In the genomic region with DNA sequence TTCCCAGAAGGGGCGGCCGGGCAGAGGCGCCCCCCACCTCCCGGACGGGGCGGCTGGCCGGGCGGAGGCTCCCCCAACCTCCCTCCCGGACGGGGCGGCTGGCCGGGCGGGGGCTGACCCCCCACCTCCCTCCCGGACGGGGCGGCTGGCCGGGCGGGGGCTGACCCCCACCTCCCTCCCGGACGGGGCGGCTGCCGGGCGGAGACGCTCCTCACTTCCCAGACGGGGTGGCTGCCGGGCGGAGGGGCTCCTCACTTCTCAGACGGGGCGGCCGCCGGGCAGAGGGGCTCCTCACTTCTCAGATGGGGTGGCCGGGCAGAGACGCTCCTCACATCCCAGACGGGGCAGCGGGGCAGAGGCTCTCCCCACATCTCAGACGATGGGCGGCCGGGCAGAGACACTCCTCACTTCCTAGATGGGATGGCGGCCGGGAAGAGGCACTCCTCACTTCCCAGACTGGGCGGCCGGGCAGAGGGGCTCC, we compare ENCODE assay signal across 12 cellular contexts. TPM values are rescaled to one million over a fixed set of nuclear protein-coding genes. Genes with fewer than 3 reads are reported as not detected.
"Had no signal": no experiment of that assay in that cellular context is flagged by ENCODE, and none has a peak within 500 bp of the region (broad histone marks: within the 10 kb centered on the region; RNA-seq: fewer than 3 reads in every experiment).

No MANE protein-coding gene starts in this region.

RNA-seq across cellular contexts. Expression of a gene that starts 43.5 kb away (rescaled TPM):
- total RNA-seq: activated B cell treated with CpG ODN at 0.5 μM for 24 hours; activated CD4-positive, alpha-beta memory T cell treated with anti-CD3 and anti-CD28 coated beads for 36 hours; activated CD4-positive, alpha-beta memory T cell treated with anti-CD3 and anti-CD28 coated beads, Interleukin-2, amount 10 ng/mL, durations not matched to agents 7 days and 5 days; activated CD4-positive, alpha-beta T cell treated with anti-CD3 and anti-CD28 coated beads for 36 hours; activated CD4-positive, alpha-beta T cell treated with anti-CD3 and anti-CD28 coated beads, Interleukin-2, amount 10 ng/mL, durations not matched to agents 24 days and 14 days; activated CD4-positive, alpha-beta T cell treated with anti-CD3 and anti-CD28 coated beads, Interleukin-2, amount 10 ng/mL, durations not matched to agents 7 days and 5 days; activated CD8-positive, alpha-beta T cell treated with anti-CD3 and anti-CD28 coated beads for 36 hours; activated CD8-positive, alpha-beta T cell treated with anti-CD3 and anti-CD28 coated beads, Interleukin-2, amount 10 ng/mL, durations not matched to agents 7 days and 5 days; T-cell; T-helper 1 cell treated with Interleukin-12 subunit alpha and Interleukin-12 subunit beta and Interleukin-4 antibody, amounts not matched to agents 30 ng/mL and 1 ng/mL, for 36 hours; T-helper 17 cell; T-helper 2 cell treated with Interferon-gamma antibody and Interleukin-4, amounts not matched to agents 100 ng/mL and 5 ng/mL, for 36 hours had no signal
